In genomic region chr5:37478086-37478485, GRCh38 we compare ENCODE assay signal across 31 cellular contexts.
"Had no signal": no experiment of that assay in that cellular context is flagged by ENCODE, and none has a peak within 500 bp of the region (broad histone marks: within the 10 kb centered on the region; RNA-seq: fewer than 3 reads in every experiment).

No MANE protein-coding gene starts in this region.

- H3K27ac Mint-ChIP-seq: activated CD4-positive, alpha-beta T cell treated with anti-CD3 and anti-CD28 coated beads, Interleukin-2, amount 10 ng/mL, durations not matched to agents 24 days and 14 days; activated CD8-positive, alpha-beta T cell treated with anti-CD3 and anti-CD28 coated beads, Interleukin-2, amount 10 ng/mL, durations not matched to agents 7 days and 5 days; activated naive CD8-positive, alpha-beta T cell treated with anti-CD3 and anti-CD28 coated beads for 36 hours; T-helper 1 cell treated with Interleukin-12 subunit alpha and Interleukin-12 subunit beta and Interleukin-4 antibody, amounts not matched to agents 30 μg/mL and 1 μg/mL, for 36 hours; T-helper 2 cell treated with Interferon-gamma antibody and Interleukin-4, amounts not matched to agents 5 μg/mL and 100 μg/mL, for 36 hours had no signal

- DNase-seq: activated CD4-positive, alpha-beta T cell treated with anti-CD3 and anti-CD28 coated beads, Interleukin-2, amount 10 ng/mL, durations not matched to agents 24 days and 14 days; activated CD4-positive, alpha-beta T cell treated with anti-CD3 and anti-CD28 coated beads, Interleukin-2, amount 50 U/mL, for 4 hours; activated CD8-positive, alpha-beta T cell treated with anti-CD3 and anti-CD28 coated beads, Interleukin-2, amount 10 ng/mL, durations not matched to agents 7 days and 5 days; activated effector memory CD4-positive, alpha-beta T cell treated with anti-CD3 and anti-CD28 coated beads, Interleukin-2, amount 50 U/mL, for 16 hours; activated naive CD4-positive, alpha-beta T cell; activated naive CD4-positive, alpha-beta T cell treated with anti-CD3 and anti-CD28 coated beads, Interleukin-2, amount 50 U/mL, for 16 hours; activated naive CD8-positive, alpha-beta T cell treated with anti-CD3 and anti-CD28 coated beads for 36 hours; activated T-cell treated with anti-CD3 and anti-CD28 coated beads for 4 hours; activated T-cell treated with anti-CD3 and anti-CD28 coated beads, Interleukin-2, amount 50 U/mL, for 4 hours; amniotic stem cell; NCI-H1092; NCI-H146; NCI-H187; NCI-H2029 treated with DMSO at 0.1 percent for 48 hours; NCI-H2171 treated with DMSO at 0.1 percent for 48 hours; NCI-H2227 treated with DMSO at 0.1 percent for 48 hours; NCI-H446; NCI-H510A treated with DMSO at 0.1 percent for 48 hours; NCI-H526 treated with DMSO at 0.1 percent for 48 hours; NK-92 treated with Interleukin-12 subunit alpha and Interleukin-12 subunit beta, amount 100 ng/mL, for 24 hours; PC-3; Peyer's patch; RPMI8226; SHP77 treated with DMSO at 0.1 percent for 48 hours; SK-N-SH had no signal

- H3K27me3 Mint-ChIP-seq: activated CD4-positive, alpha-beta T cell treated with anti-CD3 and anti-CD28 coated beads, Interleukin-2, amount 10 ng/mL, durations not matched to agents 24 days and 14 days; activated naive CD8-positive, alpha-beta T cell treated with anti-CD3 and anti-CD28 coated beads for 36 hours; central memory CD8-positive, alpha-beta T cell had no signal

- H3K9ac ChIP-seq: SK-N-SH had no signal

- H3K4me1 ChIP-seq: ascending aorta, Peyer's patch, SJSA1 had no signal

- H3K27me3 ChIP-seq: ascending aorta, cardiac muscle cell, Peyer's patch, SJSA1 had no signal

- H3K4me2 ChIP-seq: SK-N-SH had no signal

- ATAC-seq: activated CD8-positive, alpha-beta T cell treated with anti-CD3 and anti-CD28 coated beads, Interleukin-2, amount 10 ng/mL, durations not matched to agents 7 days and 5 days; activated T-cell treated with anti-CD3 and anti-CD28 coated beads, Interleukin-2, amount 50 U/mL, for 4 hours; PC-3 had no signal

- H3K4me3 ChIP-seq: ascending aorta, cardiac muscle cell, Peyer's patch, SJSA1 had no signal

- H3K4me1 Mint-ChIP-seq: activated CD4-positive, alpha-beta T cell treated with anti-CD3 and anti-CD28 coated beads, Interleukin-2, amount 10 ng/mL, durations not matched to agents 24 days and 14 days; activated naive CD8-positive, alpha-beta T cell treated with anti-CD3 and anti-CD28 coated beads for 36 hours had no signal

- H3K9me3 ChIP-seq: ascending aorta, Peyer's patch, SJSA1, SK-N-SH had no signal

- H3K4me3 Mint-ChIP-seq: activated CD4-positive, alpha-beta T cell treated with anti-CD3 and anti-CD28 coated beads, Interleukin-2, amount 10 ng/mL, durations not matched to agents 24 days and 14 days; activated CD8-positive, alpha-beta T cell treated with anti-CD3 and anti-CD28 coated beads, Interleukin-2, amount 10 ng/mL, durations not matched to agents 7 days and 5 days; activated naive CD8-positive, alpha-beta T cell treated with anti-CD3 and anti-CD28 coated beads for 36 hours; activated T-cell treated with anti-CD3 and anti-CD28 coated beads, Interleukin-2, amount 50 U/mL, for 4 hours; central memory CD8-positive, alpha-beta T cell; T-helper 1 cell treated with Interleukin-12 subunit alpha and Interleukin-12 subunit beta and Interleukin-4 antibody, amounts not matched to agents 30 μg/mL and 1 μg/mL, for 36 hours; T-helper 2 cell treated with Interferon-gamma antibody and Interleukin-4, amounts not matched to agents 5 μg/mL and 100 μg/mL, for 36 hours had no signal

- H3K27ac ChIP-seq: ascending aorta, cardiac muscle cell, Peyer's patch, SJSA1 had no signal
